ENCODE assay signal across 17 cellular contexts in genomic region chr9:121910491-121911040, GRCh38.
DNase-seq lines count a peak whose midpoint lies in the region; ATAC-seq, FAIRE-seq and TF ChIP-seq lines count a peak whose summit lies in the region.
"Had no signal": no experiment of that assay in that cellular context is flagged by ENCODE, and none has a peak within 500 bp of the region (broad histone marks: within the 10 kb centered on the region; RNA-seq: fewer than 3 reads in every experiment).

No MANE protein-coding gene starts in this region.

- FAIRE-seq in endothelial cell of umbilical vein (lab: Jason Lieb, UNC): peak; percentile 15
- FAIRE-seq: H1, HepG2 had no signal

- no peaks in the 10 kb centered on the region for H3K36me3 ChIP-seq in BLaER1 treated with 17β-estradiol and CSF1 and Interleukin-3, amounts not matched to agents 10 nM and 100 nM
- no peaks in the 10 kb centered on the region for H3K36me3 ChIP-seq in endothelial cell of umbilical vein (ENCODE audit: control insufficient read depth in 2 of 2, extremely low read depth in 1 of 2, insufficient read depth in 2 of 2, low read length in 2 of 2)

- peak; percentile 36 for DNase-seq in M059J (ENCODE audit: low read depth)
- peak; percentile 52 for DNase-seq in endothelial cell of umbilical vein (ENCODE audit: low read depth, low spot score)
- no peak for DNase-seq in stimulated activated CD8-positive, alpha-beta memory T cell treated with anti-CD3 and anti-CD28 coated beads, Interleukin-4, amount 100 ng/mL, for 48 hours
- no peak for DNase-seq in DMS153 (lab: John Stamatoyannopoulos, UW)
- DNase-seq: 8988T; C1 segment of cervical spinal cord; CD4-positive, CD25-positive, alpha-beta regulatory T cell; CD8-positive, alpha-beta memory T cell; COR-L47; DMS 273 treated with DMSO at 0.1 percent for 48 hours; GDM1; H9 had no signal

- H4K20me1 ChIP-seq in BLaER1 treated with 17β-estradiol and CSF1 and Interleukin-3, amounts not matched to agents 10 nM and 100 nM: no peaks in the 10 kb centered on the region
- peaks cover 2% of the 10 kb centered on the region for H4K20me1 ChIP-seq in endothelial cell of umbilical vein (replicated peaks; ENCODE audit: control insufficient read depth, extremely low read depth, insufficient read depth, low read length)

- no peak overlapping the region for H2AFZ ChIP-seq in endothelial cell of umbilical vein (ENCODE audit: low read depth, low read length)

- no peaks in the 10 kb centered on the region for H3K79me2 ChIP-seq in endothelial cell of umbilical vein (ENCODE audit: control insufficient read depth, insufficient read depth, low read length)

- H3K9me1 ChIP-seq in endothelial cell of umbilical vein (replicated peaks; ENCODE audit: control insufficient read depth, extremely low read depth, insufficient read depth, low read length): no peaks in the 10 kb centered on the region

- H3K9ac ChIP-seq in BLaER1 treated with 17β-estradiol and CSF1 and Interleukin-3, amounts not matched to agents 10 nM and 100 nM: no peak overlapping the region
- no peak overlapping the region for H3K9ac ChIP-seq in endothelial cell of umbilical vein (replicated peaks; ENCODE audit: extremely low read depth, insufficient read depth, low read length)

- H3K4me1 ChIP-seq in BLaER1 treated with 17β-estradiol and CSF1 and Interleukin-3, amounts not matched to agents 10 nM and 100 nM: peaks cover 0 to 34% (median 17%) of the 10 kb centered on the region in 10 experiments; a peak in 15 of 20 replicates
- peaks cover 8% of the 10 kb centered on the region for H3K4me1 ChIP-seq in endothelial cell of umbilical vein (ENCODE audit: control insufficient read depth, extremely low read depth, insufficient read depth, low read length)

- POLR2A ChIA-PET in endothelial cell of umbilical vein (lab: Charles Lee): no interaction called here

- no peak for TF ChIP-seq POLR2A in endothelial cell of umbilical vein (IDR thresholded peaks at IDR 0.05; ENCODE audit: low read depth, low read length)

- CTCF ChIA-PET in endothelial cell of umbilical vein (lab: Charles Lee): no interaction called here

- no peak overlapping the region for H3K27ac ChIP-seq in BLaER1 treated with 17β-estradiol and CSF1 and Interleukin-3, amounts not matched to agents 10 nM and 100 nM
- H3K27ac ChIP-seq in endothelial cell of umbilical vein (ENCODE audit: insufficient read depth, low read depth, low read length): no peak overlapping the region

- H3K27me3 ChIP-seq in BLaER1 treated with 17β-estradiol and CSF1 and Interleukin-3, amounts not matched to agents 10 nM and 100 nM: no peaks in the 10 kb centered on the region
- H3K27me3 ChIP-seq in endothelial cell of umbilical vein (ENCODE audit: control insufficient read depth in 2 of 2, insufficient read depth in 2 of 2, low read length in 2 of 2): no peaks in the 10 kb centered on the region

- dilution Hi-C loops in endothelial cell of umbilical vein (cut with MboI; ENCODE audit: extremely low pct_ligation_motif_present, low sequenced_read_pairs): no loop called here

- ATAC-seq in GM19395 (IDR thresholded peaks at IDR 0.05; ENCODE audit: unreplicated experiment): no peak
- no peak for ATAC-seq in SK-N-SH treated with all-trans-retinoic acid at 6 μM for 48 hours
- ATAC-seq: HepG2 had no signal

- peak overlapping the region in 10 of 11 experiments; percentile 2 to 47 (median 26); a peak in 12 of 22 replicates for H3K4me2 ChIP-seq in BLaER1 treated with 17β-estradiol and CSF1 and Interleukin-3, amounts not matched to agents 10 nM and 100 nM
- H3K4me2 ChIP-seq in endothelial cell of umbilical vein (ENCODE audit: insufficient read depth, low read length): peak overlapping the region; percentile 19

- H3K4me3 ChIP-seq in BLaER1 treated with 17β-estradiol and CSF1 and Interleukin-3, amounts not matched to agents 10 nM and 100 nM: no peak overlapping the region
- no peak overlapping the region for H3K4me3 ChIP-seq in endothelial cell of umbilical vein (replicated peaks in 1 of 3; ENCODE audit: insufficient read depth in 1 of 3, low read depth in 1 of 3, low read length in 3 of 3)

- no peak for TF ChIP-seq CTCF in endothelial cell of umbilical vein (IDR thresholded peaks at IDR 0.05; ENCODE audit: extremely low read depth in 1 of 2, insufficient read depth in 1 of 2, low read depth in 1 of 2, low read length in 2 of 2)

- BruUV-seq in endothelial cell of umbilical vein (replicated peaks; lab: Mats Ljungman, UMichigan): no TSS peak

- no peaks in the 10 kb centered on the region for H3K9me3 ChIP-seq in BLaER1 treated with 17β-estradiol and CSF1 and Interleukin-3, amounts not matched to agents 10 nM and 100 nM (replicated peaks in 1 of 11)
- no peaks in the 10 kb centered on the region for H3K9me3 ChIP-seq in endothelial cell of umbilical vein (replicated peaks; ENCODE audit: control insufficient read depth, insufficient read depth, low read length)

- intact Hi-C loops in endothelial cell of umbilical vein (cut with micrococcal nuclease): no loop called here

TF ChIP-seq in endothelial cell of umbilical vein, 7 proteins besides CTCF, POLR2A, EP300 and RAD21:
- TF ChIP-seq GATA2 (IDR thresholded peaks at IDR 0.05; ENCODE audit: insufficient read depth, insufficient read length, low read depth, low read length): no peak
- no peak for TF ChIP-seq EZH2 (IDR thresholded peaks at IDR 0.05; ENCODE audit: borderline replicate concordance, low read depth, low read length, severe bottlenecking)
- TF ChIP-seq MYC (IDR thresholded peaks at IDR 0.05; ENCODE audit: low read depth, low read length): no peak
- TF ChIP-seq FOS (IDR thresholded peaks at IDR 0.05; ENCODE audit: borderline replicate concordance, insufficient read depth, low read length): no peak
- TF ChIP-seq POLR2AphosphoS5 (IDR thresholded peaks at IDR 0.05; ENCODE audit: insufficient read depth, low read depth, low read length): no peak
- TF ChIP-seq MAX (IDR thresholded peaks at IDR 0.05; ENCODE audit: insufficient read depth, insufficient read length): no peak

TF ChIP-seq in SK-N-SH treated with all-trans-retinoic acid at 6 μM for 48 hours, 23 proteins besides CTCF, POLR2A, EP300 and RAD21 (continues in another document):
- no peak for TF ChIP-seq ZFP3 (CRISPR knock-in tag; IDR thresholded peaks at IDR 0.05)
- no peak for TF ChIP-seq TSHZ2 (CRISPR knock-in tag; IDR thresholded peaks at IDR 0.05)
- no peak for TF ChIP-seq ZNF70 (CRISPR knock-in tag; IDR thresholded peaks at IDR 0.05)
- no peak for TF ChIP-seq OSR1 (CRISPR knock-in tag; IDR thresholded peaks at IDR 0.05)
- TF ChIP-seq PATZ1 (CRISPR knock-in tag; IDR thresholded peaks at IDR 0.05; ENCODE audit: borderline replicate concordance): no peak
- no peak for TF ChIP-seq BACH2 (CRISPR knock-in tag; IDR thresholded peaks at IDR 0.05; ENCODE audit: borderline replicate concordance)
- TF ChIP-seq SNAI2 (CRISPR knock-in tag; IDR thresholded peaks at IDR 0.05): no peak
- TF ChIP-seq ZFP30 (CRISPR knock-in tag; IDR thresholded peaks at IDR 0.05): no peak
- TF ChIP-seq ISL1 (CRISPR knock-in tag; IDR thresholded peaks at IDR 0.05): no peak
- TF ChIP-seq CSDC2 (CRISPR knock-in tag; IDR thresholded peaks at IDR 0.05): no peak

Comparison
In these comparisons a context has a peak if more than half of its experiments do, and no peak if none do; other contexts are left out.
1. DNase-seq: peak in M059J (single experiment) and endothelial cell of umbilical vein (single experiment); none in stimulated activated CD8-positive, alpha-beta memory T cell treated with anti-CD3 and anti-CD28 coated beads, Interleukin-4, amount 100 ng/mL, for 48 hours (single experiment) and DMS153 (single experiment).